8 cellular contexts compared by ENCODE assay signal in genomic region chrX:53440631-53441517, GRCh38. TPM values are rescaled to one million over a fixed set of nuclear protein-coding genes. Genes with fewer than 3 reads are reported as not detected.
A peak's percentile ranks its signal among the peaks of the same experiment; 100 is the strongest.
DNase-seq lines count a peak whose midpoint lies in the region; ATAC-seq, FAIRE-seq and TF ChIP-seq lines count a peak whose summit lies in the region.

No MANE protein-coding gene starts in this region.

- TF ChIP-seq CTCF in fibroblast of pulmonary artery (IDR thresholded peaks at IDR 0.05; ENCODE audit: low read length, missing control alignments) (no peak), neural crest cell (conservative IDR thresholded peaks at IDR 0.05) (no peak)

- no peaks in the 10 kb centered on the region for H3K36me3 Mint-ChIP-seq in activated T-cell treated with anti-CD3 and anti-CD28 coated beads, Interleukin-2, amount 50 U/mL, for 4 hours (ENCODE audit: insufficient read depth)
- no peaks in the 10 kb centered on the region for H3K36me3 Mint-ChIP-seq in neural crest cell (ENCODE audit: low read depth)

- peaks cover 10% of the 10 kb centered on the region for H3K4me1 Mint-ChIP-seq in activated T-cell treated with anti-CD3 and anti-CD28 coated beads, Interleukin-2, amount 50 U/mL, for 4 hours (ENCODE audit: low read depth)
- peaks cover 8% of the 10 kb centered on the region for H3K4me1 Mint-ChIP-seq in neural crest cell

- H3K27ac Mint-ChIP-seq in neural crest cell (ENCODE audit: unreplicated experiment), result no peak overlapping the region

- H3K27me3 Mint-ChIP-seq in activated T-cell treated with anti-CD3 and anti-CD28 coated beads, Interleukin-2, amount 50 U/mL, for 4 hours (ENCODE audit: low read depth), result no peaks in the 10 kb centered on the region
- H3K27me3 Mint-ChIP-seq in neural crest cell (ENCODE audit: low read depth), result peaks cover 34% of the 10 kb centered on the region

- peak overlapping the region; percentile 34 for H3K4me3 ChIP-seq in fibroblast of pulmonary artery (replicated peaks; ENCODE audit: low read depth, low read length)

- DNase-seq in GF-D8 (lab: John Stamatoyannopoulos, UW), result peak; percentile 44
- DNase-seq in NCI-H146 (lab: John Stamatoyannopoulos, UW), result peak; percentile 38
- peak; percentile 19 for DNase-seq in activated T-cell treated with anti-CD3 and anti-CD28 coated beads, Interleukin-2, amount 50 U/mL, for 4 hours
- peak; percentile 68 for DNase-seq in fibroblast of pulmonary artery (ENCODE audit: low read depth)
- no peak for DNase-seq in neural crest cell (ENCODE audit: low read depth, low spot score)
- no peak for DNase-seq in HTR-8/SVneo (ENCODE audit: insufficient read length, low spot score)
- no peak for DNase-seq in GDM1 (lab: John Stamatoyannopoulos, UW)

- no peaks in the 10 kb centered on the region for H3K9me3 Mint-ChIP-seq in activated T-cell treated with anti-CD3 and anti-CD28 coated beads, Interleukin-2, amount 50 U/mL, for 4 hours
- no peaks in the 10 kb centered on the region for H3K9me3 Mint-ChIP-seq in neural crest cell

- peak in 1 of 2 donors; percentile 41 for ATAC-seq in activated T-cell treated with anti-CD3 and anti-CD28 coated beads, Interleukin-2, amount 50 U/mL, for 4 hours
- ATAC-seq in HG03571 (IDR thresholded peaks at IDR 0.05; ENCODE audit: unreplicated experiment), result no peak

- FAIRE-seq in HTR-8/SVneo (lab: Jason Lieb, UNC), result no peak

- H3K4me3 Mint-ChIP-seq in activated T-cell treated with anti-CD3 and anti-CD28 coated beads, Interleukin-2, amount 50 U/mL, for 4 hours, result peak overlapping the region; percentile 77
- peak overlapping the region; percentile 78 for H3K4me3 Mint-ChIP-seq in neural crest cell

RNA-seq across cellular contexts. Expression of gene HSD17B10, which starts 6.7 kb away (rescaled TPM):
- 100 to 1,000 TPM; 188 to 205 (median 188) TPM for total RNA-seq in activated T-cell treated with anti-CD3 and anti-CD28 coated beads, Interleukin-2, amount 50 U/mL, for 4 hours
- 135 and 137 TPM in 2 replicates for total RNA-seq in neural crest cell

RNA-seq across cellular contexts. Expression of gene RIBC1, which starts 18.2 kb away (rescaled TPM):
- 1 to 10 TPM in 2 of 3 donors, under 1 TPM in 1; 0.43 to 1.5 (median 1.0) TPM for total RNA-seq in activated T-cell treated with anti-CD3 and anti-CD28 coated beads, Interleukin-2, amount 50 U/mL, for 4 hours
- 1.3 and 1.5 TPM in 2 replicates for total RNA-seq in neural crest cell

RNA-seq across cellular contexts. Expression of gene SMC1A, which starts 18.4 kb away (rescaled TPM):
- total RNA-seq in activated T-cell treated with anti-CD3 and anti-CD28 coated beads, Interleukin-2, amount 50 U/mL, for 4 hours, result 100 to 1,000 TPM in 2 of 3 donors, 10 to 100 TPM in 1; 93.9 to 125 (median 109) TPM
- 129 and 153 TPM in 2 replicates for total RNA-seq in neural crest cell

Comparison
In these comparisons a context has a peak if more than half of its experiments do, and no peak if none do; other contexts are left out.
1. DNase-seq: peak in GF-D8 (single experiment), NCI-H146 (single experiment), activated T-cell treated with anti-CD3 and anti-CD28 coated beads, Interleukin-2, amount 50 U/mL, for 4 hours (single experiment) and fibroblast of pulmonary artery (single experiment); none in neural crest cell (single experiment), HTR-8/SVneo (single experiment) and GDM1 (single experiment).